ENCODE assay signal across 10 cellular contexts in genomic region chr3:58048301-58048700, GRCh38. TPM values are rescaled to one million over a fixed set of nuclear protein-coding genes. Genes with fewer than 3 reads are reported as not detected.
DNase-seq lines count a peak whose midpoint lies in the region; ATAC-seq and TF ChIP-seq lines count a peak whose summit lies in the region.
"Had no signal": no experiment of that assay in that cellular context is flagged by ENCODE, and none has a peak within 500 bp of the region (broad histone marks: within the 10 kb centered on the region; RNA-seq: fewer than 3 reads in every experiment).

No MANE protein-coding gene starts in this region.

- intact Hi-C loops in natural killer cell (cut with micrococcal nuclease) = no loop called here
- intact Hi-C loops in vagina (cut with DNase I) = no loop called here

- H4K20me1 ChIP-seq in Karpas-422 (ENCODE audit: insufficient read depth, low read depth, low read length) = peaks cover 27% of the 10 kb centered on the region; the same call in 1 of the 2 replicates

- H3K9me3 ChIP-seq in vagina = no peaks in the 10 kb centered on the region
- H3K9me3 ChIP-seq in Karpas-422 (ENCODE audit: low read length) = no peaks in the 10 kb centered on the region

- H3K36me3 ChIP-seq in mesendoderm (ENCODE audit: control insufficient read depth, insufficient read depth, low read length) (no peaks in the 10 kb centered on the region), vagina (no peaks in the 10 kb centered on the region), Karpas-422 (ENCODE audit: insufficient read depth, low read length) (no peaks in the 10 kb centered on the region)

- H2BK120ac ChIP-seq in mesendoderm (ENCODE audit: low read depth, low read length) = no peak overlapping the region

- WGBS in mesendoderm (ENCODE audit: extremely low coverage, insufficient coverage, low lambda C conversion rate) = no CpG with 5 or more reads among the region's 4 CpGs

- no peak for TF ChIP-seq POLR2A in vagina (IDR thresholded peaks at IDR 0.05)

- H3K23ac ChIP-seq in mesendoderm (ENCODE audit: low read length) = no peak overlapping the region

- H2AFZ ChIP-seq in Karpas-422 (ENCODE audit: low read length) = no peak overlapping the region

- H3K4me2 ChIP-seq in mesendoderm (ENCODE audit: low read length) (no peak overlapping the region), Karpas-422 (ENCODE audit: low read depth, low read length, poor library complexity, severe bottlenecking) (no peak overlapping the region)

- H3K4me1 ChIP-seq in mesendoderm (ENCODE audit: control insufficient read depth, low read depth, low read length) = peaks cover 29% of the 10 kb centered on the region
- peaks cover 67% of the 10 kb centered on the region for H3K4me1 ChIP-seq in vagina
- no peaks in the 10 kb centered on the region for H3K4me1 ChIP-seq in Karpas-422 (ENCODE audit: low read length)

- H3K9me2 ChIP-seq in Karpas-422 (replicated peaks; ENCODE audit: insufficient read depth, low read length) = no peaks in the 10 kb centered on the region

- H4K5ac ChIP-seq in mesendoderm (ENCODE audit: low read length) = no peak overlapping the region

- H3K18ac ChIP-seq in mesendoderm (ENCODE audit: low read length) = peak overlapping the region; percentile 16

- H3K27ac Mint-ChIP-seq in natural killer cell (no peak overlapping the region), endothelial cell (ENCODE audit: unreplicated experiment) (peak overlapping the region; percentile 97)
- no peak overlapping the region for H3K27ac Mint-ChIP-seq in natural killer cell treated with Interleukin-12 subunit alpha and Interleukin-12 subunit beta and Interleukin-15 and Interleukin-18, amount 100 ng/mL, for 72 hours
- no peak overlapping the region for H3K27ac Mint-ChIP-seq in T-helper 2 cell treated with Interferon-gamma antibody and Interleukin-4, amounts not matched to agents 5 μg/mL and 100 μg/mL, for 36 hours
- H3K27ac Mint-ChIP-seq: stimulated activated memory B cell treated with anti-CD40 and anti-IgM and Interleukin-4, amounts not matched to agents 10 μg/mL and 1 μg/mL and 100 μg/mL, for 72 hours had no signal

- H3K27me3 Mint-ChIP-seq in natural killer cell (ENCODE audit: low read depth in 2 of 2) = no peaks in the 10 kb centered on the region
- no peaks in the 10 kb centered on the region for H3K27me3 Mint-ChIP-seq in natural killer cell treated with Interleukin-12 subunit alpha and Interleukin-12 subunit beta and Interleukin-15 and Interleukin-18, amount 100 ng/mL, for 72 hours
- H3K27me3 Mint-ChIP-seq in endothelial cell (ENCODE audit: unreplicated experiment) = peaks cover 6% of the 10 kb centered on the region
- no peaks in the 10 kb centered on the region for H3K27me3 Mint-ChIP-seq in T-helper 2 cell treated with Interferon-gamma antibody and Interleukin-4, amounts not matched to agents 5 μg/mL and 100 μg/mL, for 36 hours (ENCODE audit: low read depth)
- H3K27me3 Mint-ChIP-seq: stimulated activated memory B cell treated with anti-CD40 and anti-IgM and Interleukin-4, amounts not matched to agents 10 μg/mL and 1 μg/mL and 100 μg/mL, for 72 hours had no signal

- H3K9ac ChIP-seq in mesendoderm (ENCODE audit: low read length) = no peak overlapping the region
- no peak overlapping the region for H3K9ac ChIP-seq in Karpas-422 (ENCODE audit: low read length)

- ATAC-seq in natural killer cell (peak in 2 of 3 donors; percentile 63 to 71), GM18498 (IDR thresholded peaks at IDR 0.05; ENCODE audit: unreplicated experiment) (no peak)
- ATAC-seq in natural killer cell treated with Interleukin-12 subunit alpha and Interleukin-12 subunit beta and Interleukin-15 and Interleukin-18, amount 100 ng/mL, for 72 hours = no peak
- ATAC-seq: activated T-cell treated with anti-CD3 and anti-CD28 coated beads, Interleukin-2, amount 50 U/mL, for 4 hours; stimulated activated memory B cell treated with anti-CD40 and anti-IgM and Interleukin-4, amounts not matched to agents 10 μg/mL and 1 μg/mL and 100 μg/mL, for 72 hours had no signal

- TF ChIP-seq CTCF in natural killer cell (IDR thresholded peaks at IDR 0.05) = no peak
- no peak for TF ChIP-seq CTCF in endothelial cell (IDR thresholded peaks at IDR 0.05; ENCODE audit: unreplicated experiment)
- no peak for TF ChIP-seq CTCF in vagina (IDR thresholded peaks at IDR 0.05)

- H2BK5ac ChIP-seq in mesendoderm (ENCODE audit: low read length) = no peak overlapping the region

- H3K4me3 ChIP-seq in mesendoderm (ENCODE audit: low read length) (no peak overlapping the region), vagina (no peak overlapping the region), Karpas-422 (ENCODE audit: low read length) (no peak overlapping the region)

- DNase-seq in natural killer cell (no peak), endothelial cell (ENCODE audit: low spot score) (peak; percentile 33), mesendoderm (peak; percentile 71), vagina (ENCODE audit: extremely low spot score in 2 of 2) (no peak), Karpas-422 (no peak)
- no peak for DNase-seq in natural killer cell treated with Interleukin-12 subunit alpha and Interleukin-12 subunit beta and Interleukin-15 and Interleukin-18, amount 100 ng/mL, for 72 hours (ENCODE audit: low spot score)
- DNase-seq in T-helper 2 cell treated with Interferon-gamma antibody and Interleukin-4, amounts not matched to agents 5 μg/mL and 100 μg/mL, for 36 hours (ENCODE audit: low spot score) = no peak
- DNase-seq: activated T-cell treated with anti-CD3 and anti-CD28 coated beads, Interleukin-2, amount 50 U/mL, for 4 hours had no signal

- no peak overlapping the region for H3K4me3 Mint-ChIP-seq in natural killer cell
- H3K4me3 Mint-ChIP-seq in natural killer cell treated with Interleukin-12 subunit alpha and Interleukin-12 subunit beta and Interleukin-15 and Interleukin-18, amount 100 ng/mL, for 72 hours = no peak overlapping the region
- H3K4me3 Mint-ChIP-seq in endothelial cell (ENCODE audit: unreplicated experiment) = no peak overlapping the region
- H3K4me3 Mint-ChIP-seq in T-helper 2 cell treated with Interferon-gamma antibody and Interleukin-4, amounts not matched to agents 5 μg/mL and 100 μg/mL, for 36 hours = no peak overlapping the region
- H3K4me3 Mint-ChIP-seq: activated T-cell treated with anti-CD3 and anti-CD28 coated beads, Interleukin-2, amount 50 U/mL, for 4 hours; stimulated activated memory B cell treated with anti-CD40 and anti-IgM and Interleukin-4, amounts not matched to agents 10 μg/mL and 1 μg/mL and 100 μg/mL, for 72 hours had no signal

- H3K56ac ChIP-seq in mesendoderm (ENCODE audit: low read length) = peak overlapping the region; percentile 51

- peak overlapping the region; percentile 41 for H3K27ac ChIP-seq in mesendoderm (ENCODE audit: low read depth, low read length)
- peak overlapping the region; percentile 70 for H3K27ac ChIP-seq in vagina
- H3K27ac ChIP-seq in Karpas-422 (ENCODE audit: low read length) = no peak overlapping the region

- no peaks in the 10 kb centered on the region for H3K36me3 Mint-ChIP-seq in natural killer cell
- H3K36me3 Mint-ChIP-seq in natural killer cell treated with Interleukin-12 subunit alpha and Interleukin-12 subunit beta and Interleukin-15 and Interleukin-18, amount 100 ng/mL, for 72 hours = no peaks in the 10 kb centered on the region
- peaks cover 3% of the 10 kb centered on the region for H3K36me3 Mint-ChIP-seq in endothelial cell (ENCODE audit: low read depth, unreplicated experiment)
- H3K36me3 Mint-ChIP-seq in T-helper 2 cell treated with Interferon-gamma antibody and Interleukin-4, amounts not matched to agents 5 μg/mL and 100 μg/mL, for 36 hours (ENCODE audit: low read depth) = peaks cover 2% of the 10 kb centered on the region
- H3K36me3 Mint-ChIP-seq: stimulated activated memory B cell treated with anti-CD40 and anti-IgM and Interleukin-4, amounts not matched to agents 10 μg/mL and 1 μg/mL and 100 μg/mL, for 72 hours had no signal

- H3K27me3 ChIP-seq in mesendoderm (ENCODE audit: insufficient read depth, low read length, poor library complexity) (no peaks in the 10 kb centered on the region), vagina (no peaks in the 10 kb centered on the region), Karpas-422 (ENCODE audit: low read length) (no peaks in the 10 kb centered on the region)

- H2AK5ac ChIP-seq in mesendoderm (ENCODE audit: low read length) = no peak overlapping the region

- H4K8ac ChIP-seq in mesendoderm (ENCODE audit: low read depth, low read length) = no peak overlapping the region

- peaks cover 25% of the 10 kb centered on the region for H3K79me1 ChIP-seq in mesendoderm (ENCODE audit: low read length)

- H3K79me2 ChIP-seq in mesendoderm (ENCODE audit: control insufficient read depth, insufficient read depth, low read length) = peaks cover 50% of the 10 kb centered on the region
- no peaks in the 10 kb centered on the region for H3K79me2 ChIP-seq in Karpas-422 (ENCODE audit: low read length)

- H3K4ac ChIP-seq in mesendoderm (ENCODE audit: low read depth, low read length) = no peak overlapping the region

- H2BK15ac ChIP-seq in mesendoderm (replicated peaks; ENCODE audit: low read depth) = peak overlapping the region; percentile 43

- H3K9me3 Mint-ChIP-seq in natural killer cell (no peaks in the 10 kb centered on the region), endothelial cell (ENCODE audit: unreplicated experiment) (no peaks in the 10 kb centered on the region)
- H3K9me3 Mint-ChIP-seq in natural killer cell treated with Interleukin-12 subunit alpha and Interleukin-12 subunit beta and Interleukin-15 and Interleukin-18, amount 100 ng/mL, for 72 hours = no peaks in the 10 kb centered on the region
- H3K9me3 Mint-ChIP-seq in T-helper 2 cell treated with Interferon-gamma antibody and Interleukin-4, amounts not matched to agents 5 μg/mL and 100 μg/mL, for 36 hours = no peaks in the 10 kb centered on the region
- H3K9me3 Mint-ChIP-seq: activated T-cell treated with anti-CD3 and anti-CD28 coated beads, Interleukin-2, amount 50 U/mL, for 4 hours; stimulated activated memory B cell treated with anti-CD40 and anti-IgM and Interleukin-4, amounts not matched to agents 10 μg/mL and 1 μg/mL and 100 μg/mL, for 72 hours had no signal

- H3K4me1 Mint-ChIP-seq in natural killer cell (peaks cover 0 to 27% of the 10 kb centered on the region in 2 donors), endothelial cell (ENCODE audit: unreplicated experiment) (peaks cover 63% of the 10 kb centered on the region)
- H3K4me1 Mint-ChIP-seq in natural killer cell treated with Interleukin-12 subunit alpha and Interleukin-12 subunit beta and Interleukin-15 and Interleukin-18, amount 100 ng/mL, for 72 hours (ENCODE audit: low read depth in 2 of 2) = peaks cover 8 to 15% of the 10 kb centered on the region in 2 donors
- peaks cover 15% of the 10 kb centered on the region for H3K4me1 Mint-ChIP-seq in T-helper 2 cell treated with Interferon-gamma antibody and Interleukin-4, amounts not matched to agents 5 μg/mL and 100 μg/mL, for 36 hours (ENCODE audit: low read depth)

RNA-seq across cellular contexts. Expression of gene FLNB, which starts 40.1 kb away (rescaled TPM):
- 10 to 100 TPM; 24.6 to 30.8 (median 26.6) TPM for total RNA-seq in natural killer cell
- 10 to 100 TPM in 1 of 2 donors, 1 to 10 TPM in 1; 5.9 to 15.4 TPM for total RNA-seq in natural killer cell treated with Interleukin-12 subunit alpha and Interleukin-12 subunit beta and Interleukin-15 and Interleukin-18, amount 100 ng/mL, for 72 hours
- total RNA-seq in endothelial cell (ENCODE audit: unreplicated experiment) = 216 TPM
- 26.8 TPM for polyA plus RNA-seq in mesendoderm (2013, experiment 1 of 2)
- 26.5 TPM for polyA plus RNA-seq in mesendoderm (2013, experiment 2 of 2)
- 147 TPM for total RNA-seq in vagina
- total RNA-seq in Karpas-422 (2014; rRNA removed; shearing (Covaris generic); ENCODE audit: low replicate concordance) = 14.1 and 14.2 TPM in 2 replicates

Comparison
In these comparisons a context has a peak if more than half of its experiments do, and no peak if none do; other contexts are left out.
1. ATAC-seq: peak in natural killer cell (2 of 3); none in natural killer cell treated with Interleukin-12 subunit alpha and Interleukin-12 subunit beta and Interleukin-15 and Interleukin-18, amount 100 ng/mL, for 72 hours (0 of 2) and GM18498 (single experiment).
2. DNase-seq: peak in endothelial cell (single experiment) and mesendoderm (single experiment); none in natural killer cell (single experiment), natural killer cell treated with Interleukin-12 subunit alpha and Interleukin-12 subunit beta and Interleukin-15 and Interleukin-18, amount 100 ng/mL, for 72 hours (single experiment), vagina (0 of 2), T-helper 2 cell treated with Interferon-gamma antibody and Interleukin-4, amounts not matched to agents 5 μg/mL and 100 μg/mL, for 36 hours (single experiment) and Karpas-422 (single experiment).